ENCODE assay signal across 8 cellular contexts in the genomic region with DNA sequence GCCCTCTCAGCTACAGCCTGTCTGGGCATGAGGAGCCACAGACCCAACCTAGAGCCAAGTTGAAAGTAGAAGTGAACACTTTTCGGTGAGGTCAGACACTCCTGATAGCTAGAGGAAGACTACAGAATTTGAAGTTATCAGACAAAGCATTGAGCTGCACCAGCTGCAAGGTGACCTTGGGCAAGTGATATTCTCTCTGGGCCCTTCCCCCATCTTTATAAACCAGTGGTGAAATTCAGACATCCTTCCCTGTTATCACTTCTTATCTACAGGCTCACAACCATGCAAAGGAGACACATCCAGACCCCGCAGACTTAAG. TPM values are rescaled to one million over a fixed set of nuclear protein-coding genes. Genes with fewer than 3 reads are reported as not detected.
A peak's percentile ranks its signal among the peaks of the same experiment; 100 is the strongest.
DNase-seq lines count a peak whose midpoint lies in the region; ATAC-seq and TF ChIP-seq lines count a peak whose summit lies in the region.
"Had no signal": no experiment of that assay in that cellular context is flagged by ENCODE, and none has a peak within 500 bp of the region (broad histone marks: within the 10 kb centered on the region; RNA-seq: fewer than 3 reads in every experiment).

No MANE protein-coding gene starts in this region.

- H3K4me1 ChIP-seq in BE2C (peaks cover 15% of the 10 kb centered on the region), mesenchymal stem cell (ENCODE audit: control insufficient read depth, insufficient read depth, low read depth, low read length) (peaks cover 20% of the 10 kb centered on the region)
- H3K4me1 ChIP-seq: psoas muscle had no signal

- H2BK5ac ChIP-seq in mesenchymal stem cell (ENCODE audit: low read depth, low read length, poor library complexity, severe bottlenecking), result no peak overlapping the region

- no peak overlapping the region for H2BK15ac ChIP-seq in mesenchymal stem cell (ENCODE audit: low read depth, poor library complexity, severe bottlenecking)

- peak overlapping the region; percentile 11 for H2AK5ac ChIP-seq in mesenchymal stem cell (ENCODE audit: low read length, severe bottlenecking)

- H3K14ac ChIP-seq in mesenchymal stem cell (ENCODE audit: low read length in 2 of 2), result no peak overlapping the region

- no peak overlapping the region for H3K4me2 ChIP-seq in mesenchymal stem cell (ENCODE audit: low read length, poor library complexity, severe bottlenecking)

- H3K27ac ChIP-seq in VCaP (no peak overlapping the region), mesenchymal stem cell (ENCODE audit: low read length, poor library complexity, severe bottlenecking) (peak overlapping the region; percentile 30)
- H3K27ac ChIP-seq: psoas muscle had no signal

- no peak overlapping the region for H3K4ac ChIP-seq in mesenchymal stem cell (ENCODE audit: low read depth in 1 of 2, low read length in 2 of 2)

- ATAC-seq in GM21737 (IDR thresholded peaks at IDR 0.05; ENCODE audit: unreplicated experiment), result no peak
- ATAC-seq in GM18870 (IDR thresholded peaks at IDR 0.05; ENCODE audit: unreplicated experiment), result no peak

- TF ChIP-seq CTCF in BE2C (IDR thresholded peaks at IDR 0.05; ENCODE audit: low read depth, low read length), result no peak
- TF ChIP-seq CTCF in VCaP (conservative IDR thresholded peaks at IDR 0.05), result peak; percentile 38

- peak overlapping the region; percentile 19 for H4K8ac ChIP-seq in mesenchymal stem cell (ENCODE audit: low read length)

- peak overlapping the region; percentile 15 to 37 for H2BK12ac ChIP-seq in mesenchymal stem cell (ENCODE audit: low read length in 2 of 2)

- H3K36me3 ChIP-seq in BE2C (peaks cover 20% of the 10 kb centered on the region), mesenchymal stem cell (ENCODE audit: control insufficient read depth in 1 of 2, insufficient read depth in 2 of 2, low read depth in 1 of 2, low read length in 2 of 2) (peaks cover 24 to 30% of the 10 kb centered on the region in 2 experiments)

- H3K23ac ChIP-seq in mesenchymal stem cell (ENCODE audit: low read length in 2 of 2), result no peak overlapping the region

- H2BK120ac ChIP-seq in mesenchymal stem cell (ENCODE audit: low read depth, low read length), result no peak overlapping the region

- WGBS in mesenchymal stem cell, result 88% methylated on average over 2 of the region's 2 CpGs

- H3K18ac ChIP-seq in mesenchymal stem cell (ENCODE audit: low read depth in 1 of 2, low read length in 2 of 2), result peak overlapping the region; percentile 9 to 31

- H3K9ac ChIP-seq in mesenchymal stem cell (ENCODE audit: low read length), result peak overlapping the region; percentile 62

- H4K91ac ChIP-seq in mesenchymal stem cell (ENCODE audit: low read length), result peak overlapping the region; percentile 8

- no peak for DNase-seq in BE2C
- no peak for DNase-seq in mesenchymal stem cell
- DNase-seq in GF-D8 (lab: John Stamatoyannopoulos, UW), result no peak
- DNase-seq: stimulated activated CD4-positive, alpha-beta T cell treated with anti-CD3 and anti-CD28 coated beads, Interleukin-1b, Interleukin-23, amount 100 ng/mL, for 48 hours had no signal

- H2AFZ ChIP-seq in mesenchymal stem cell (ENCODE audit: low read depth, low read length), result no peak overlapping the region

- H3K9me3 ChIP-seq in BE2C (no peaks in the 10 kb centered on the region), mesenchymal stem cell (ENCODE audit: control insufficient read depth, low read length) (no peaks in the 10 kb centered on the region)
- H3K9me3 ChIP-seq: psoas muscle had no signal

- H3K4me3 ChIP-seq in BE2C (ENCODE audit: low read depth, low read length) (peak overlapping the region; percentile 14; the same call in 1 of the 2 replicates), mesenchymal stem cell (ENCODE audit: insufficient read depth in 1 of 2, low read depth in 1 of 2, low read length in 2 of 2) (no peak overlapping the region)
- H3K4me3 ChIP-seq: psoas muscle had no signal

- H3K27me3 ChIP-seq in BE2C (no peaks in the 10 kb centered on the region), mesenchymal stem cell (ENCODE audit: control insufficient read depth in 1 of 2, insufficient read depth in 1 of 2, low read length in 2 of 2) (no peaks in the 10 kb centered on the region)

- H3K79me1 ChIP-seq in mesenchymal stem cell (replicated peaks; ENCODE audit: low read length, poor library complexity, severe bottlenecking), result peaks cover 5% of the 10 kb centered on the region

RNA-seq across cellular contexts. Expression of a gene that starts 8.0 kb away (rescaled TPM):
- 22.3 TPM for polyA plus RNA-seq in BE2C (2012; ENCODE audit: insufficient read depth, insufficient read length, low read depth)
- 40.9 TPM for polyA plus RNA-seq in mesenchymal stem cell (2013, experiment 1 of 2)
- polyA plus RNA-seq in mesenchymal stem cell (2013, experiment 2 of 2), result 41.2 TPM

RNA-seq across cellular contexts. Expression of a gene that starts 23.2 kb away (rescaled TPM):
- 17.2 TPM for polyA plus RNA-seq in BE2C (2012; ENCODE audit: insufficient read depth, insufficient read length, low read depth)
- 26.3 TPM for polyA plus RNA-seq in mesenchymal stem cell (2013, experiment 1 of 2)
- 26.7 TPM for polyA plus RNA-seq in mesenchymal stem cell (2013, experiment 2 of 2)

RNA-seq across cellular contexts. Expression of a gene that starts 23.5 kb away (rescaled TPM):
- 422 TPM for polyA plus RNA-seq in BE2C (2012; ENCODE audit: insufficient read depth, insufficient read length, low read depth)
- polyA plus RNA-seq in mesenchymal stem cell (2013, experiment 1 of 2), result 156 TPM
- 159 TPM for polyA plus RNA-seq in mesenchymal stem cell (2013, experiment 2 of 2)

RNA-seq across cellular contexts. Expression of a gene that starts 36.8 kb away (rescaled TPM):
- 1.3 TPM for polyA plus RNA-seq in BE2C (2012; ENCODE audit: insufficient read depth, insufficient read length, low read depth)
- polyA plus RNA-seq in mesenchymal stem cell (2013, experiment 1 of 2), result 2.4 TPM
- polyA plus RNA-seq in mesenchymal stem cell (2013, experiment 2 of 2), result 2.5 TPM

RNA-seq across cellular contexts. Expression of a gene that starts 53.3 kb away (rescaled TPM):
- 135 TPM for polyA plus RNA-seq in BE2C (2012; ENCODE audit: insufficient read depth, insufficient read length, low read depth)
- 26.7 TPM for polyA plus RNA-seq in mesenchymal stem cell (2013, experiment 1 of 2)
- 27.9 TPM for polyA plus RNA-seq in mesenchymal stem cell (2013, experiment 2 of 2)
